Comparison of ENCODE assay signal across 23 cellular contexts in the genomic region with DNA sequence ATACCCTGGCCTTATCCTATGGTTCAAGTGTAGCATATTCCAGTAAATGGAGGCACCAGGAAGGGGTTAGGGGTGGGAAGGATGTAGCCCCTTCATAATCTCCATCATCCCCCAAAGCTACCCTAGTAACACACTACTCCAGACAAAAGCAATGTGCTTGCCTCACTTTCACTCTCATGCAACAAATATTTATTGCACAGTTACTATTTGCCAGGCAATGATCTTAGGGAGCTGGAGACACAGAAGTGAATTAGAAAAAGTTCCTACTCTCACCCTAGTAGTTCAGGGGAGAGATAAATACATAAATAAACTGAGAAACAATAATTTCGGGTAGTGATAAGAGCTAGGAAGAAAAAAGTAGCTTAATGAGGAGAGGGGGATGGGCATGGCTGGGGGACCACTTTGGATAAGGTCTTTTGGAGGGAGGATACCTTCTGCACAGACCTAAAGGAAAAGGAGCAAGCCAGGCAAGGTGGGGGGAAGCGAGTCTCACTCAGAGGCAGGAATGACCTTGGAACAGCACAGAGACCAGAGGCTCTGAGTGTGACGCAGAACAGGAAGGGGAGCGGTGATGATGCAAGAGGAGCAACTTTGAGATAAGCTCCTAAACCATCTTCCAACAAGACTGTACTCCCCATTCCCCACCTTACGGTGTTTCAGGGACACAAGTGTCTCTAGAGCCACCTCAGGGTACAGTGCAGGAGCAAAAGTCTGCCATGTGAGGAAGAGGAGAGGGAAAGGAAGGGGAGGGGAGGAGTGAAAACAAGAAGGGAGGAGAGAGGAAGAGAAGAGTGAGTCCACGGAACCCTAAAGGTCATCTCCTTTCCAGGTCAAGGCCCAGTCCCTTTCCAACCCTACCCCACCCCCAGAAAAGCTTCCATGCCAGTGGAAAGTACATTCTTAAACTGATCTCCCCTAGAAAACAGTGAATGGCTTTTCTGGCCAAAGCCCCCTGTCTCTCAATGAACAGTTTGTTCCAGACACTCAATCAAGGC. TPM values are rescaled to one million over a fixed set of nuclear protein-coding genes. Genes with fewer than 3 reads are reported as not detected.
DNase-seq lines count a peak whose midpoint lies in the region; ATAC-seq, FAIRE-seq and TF ChIP-seq lines count a peak whose summit lies in the region.
"Had no signal": no experiment of that assay in that cellular context is flagged by ENCODE, and none has a peak within 500 bp of the region (broad histone marks: within the 10 kb centered on the region; RNA-seq: fewer than 3 reads in every experiment).

No MANE protein-coding gene starts in this region.

- H3K4me3 Mint-ChIP-seq in activated naive CD4-positive, alpha-beta T cell treated with anti-CD3 and anti-CD28 coated beads, Interleukin-2, amount 50 U/mL, for 24 hours = no peak overlapping the region
- no peak overlapping the region for H3K4me3 Mint-ChIP-seq in activated naive CD4-positive, alpha-beta T cell treated with anti-CD3 and anti-CD28 coated beads, Interleukin-2, amount 10 ng/mL, durations not matched to agents 7 days and 5 days
- H3K4me3 Mint-ChIP-seq in brain = peak overlapping the region in 3 of 5 experiments; percentile 62 to 74 (median 63)
- H3K4me3 Mint-ChIP-seq: activated CD4-positive, alpha-beta memory T cell treated with anti-CD3 and anti-CD28 coated beads for 36 hours; CD8-positive, alpha-beta memory T cell had no signal

- no peak for TF ChIP-seq POLR2A in GM12891 (IDR thresholded peaks at IDR 0.05; ENCODE audit: low read depth, low read length)

- H3K4me1 Mint-ChIP-seq in activated naive CD4-positive, alpha-beta T cell treated with anti-CD3 and anti-CD28 coated beads, Interleukin-2, amount 50 U/mL, for 24 hours = peaks cover 74% of the 10 kb centered on the region
- H3K4me1 Mint-ChIP-seq in activated naive CD4-positive, alpha-beta T cell treated with anti-CD3 and anti-CD28 coated beads, Interleukin-2, amount 10 ng/mL, durations not matched to agents 7 days and 5 days = peaks cover 4% of the 10 kb centered on the region
- H3K4me1 Mint-ChIP-seq in brain = peaks cover 65% of the 10 kb centered on the region

- TF ChIP-seq CTCF in brain (conservative IDR thresholded peaks at IDR 0.05) (no peak), tibial artery (IDR thresholded peaks at IDR 0.05) (no peak)

- peaks cover 2% of the 10 kb centered on the region for H3K36me3 Mint-ChIP-seq in activated naive CD4-positive, alpha-beta T cell treated with anti-CD3 and anti-CD28 coated beads, Interleukin-2, amount 50 U/mL, for 24 hours
- H3K36me3 Mint-ChIP-seq in activated naive CD4-positive, alpha-beta T cell treated with anti-CD3 and anti-CD28 coated beads, Interleukin-2, amount 10 ng/mL, durations not matched to agents 7 days and 5 days = no peaks in the 10 kb centered on the region
- H3K36me3 Mint-ChIP-seq in brain = peaks cover 5% of the 10 kb centered on the region

- H3K27me3 ChIP-seq in iPS-20b (ENCODE audit: insufficient read depth, low read length) (peaks cover 35% of the 10 kb centered on the region), tibial artery (no peaks in the 10 kb centered on the region)
- H3K27me3 ChIP-seq: body of pancreas had no signal

- peak overlapping the region; percentile 32 for H3K27ac Mint-ChIP-seq in activated naive CD4-positive, alpha-beta T cell treated with anti-CD3 and anti-CD28 coated beads, Interleukin-2, amount 50 U/mL, for 24 hours
- no peak overlapping the region for H3K27ac Mint-ChIP-seq in activated naive CD4-positive, alpha-beta T cell treated with anti-CD3 and anti-CD28 coated beads, Interleukin-2, amount 10 ng/mL, durations not matched to agents 7 days and 5 days
- peak overlapping the region; percentile 48 to 96 (median 89) for H3K27ac Mint-ChIP-seq in brain
- H3K27ac Mint-ChIP-seq: activated CD4-positive, alpha-beta memory T cell treated with anti-CD3 and anti-CD28 coated beads for 36 hours; activated T-helper 2 cell treated with anti-CD3 and anti-CD28 coated beads, Interferon-gamma antibody, Interleukin-2, Interleukin-4, amounts not matched to agents 10 μg/mL and 5 μg/mL and 100 μg/mL, durations not matched to agents 14 hours and 24 hours and 36 hours had no signal

- no peak overlapping the region for H3K9ac ChIP-seq in iPS-20b (ENCODE audit: low read depth, low read length)
- H3K9ac ChIP-seq: parathyroid adenoma had no signal

- H3K4me1 ChIP-seq in iPS-20b (ENCODE audit: insufficient read depth, low read length) (peaks cover 23% of the 10 kb centered on the region), tibial artery (peaks cover 0 to 57% (median 16%) of the 10 kb centered on the region in 4 donors)
- H3K4me1 ChIP-seq: body of pancreas, parathyroid adenoma had no signal

- H3K9me3 Mint-ChIP-seq in activated naive CD4-positive, alpha-beta T cell treated with anti-CD3 and anti-CD28 coated beads, Interleukin-2, amount 50 U/mL, for 24 hours = no peaks in the 10 kb centered on the region
- no peaks in the 10 kb centered on the region for H3K9me3 Mint-ChIP-seq in activated naive CD4-positive, alpha-beta T cell treated with anti-CD3 and anti-CD28 coated beads, Interleukin-2, amount 10 ng/mL, durations not matched to agents 7 days and 5 days
- H3K9me3 Mint-ChIP-seq in brain = no peaks in the 10 kb centered on the region
- H3K9me3 Mint-ChIP-seq: activated CD4-positive, alpha-beta memory T cell treated with anti-CD3 and anti-CD28 coated beads for 36 hours; activated T-helper 2 cell treated with anti-CD3 and anti-CD28 coated beads, Interferon-gamma antibody, Interleukin-2, Interleukin-4, amounts not matched to agents 10 μg/mL and 5 μg/mL and 100 μg/mL, durations not matched to agents 14 hours and 24 hours and 36 hours; CD8-positive, alpha-beta memory T cell had no signal

- no peak for DNase-seq in activated naive CD4-positive, alpha-beta T cell treated with anti-CD3 and anti-CD28 coated beads, Interleukin-2, amount 10 ng/mL, durations not matched to agents 7 days and 5 days
- DNase-seq in tibial artery = peak in 1 of 2 donors; percentile 48
- DNase-seq in GM12891 (ENCODE audit: insufficient read length, low spot score) = no peak
- no peak for DNase-seq in activated T-cell treated with anti-CD3 and anti-CD28 coated beads, Interleukin-2, amount 50 U/mL, for 48 hours
- DNase-seq: activated CD4-positive, alpha-beta memory T cell treated with anti-CD3 and anti-CD28 coated beads for 36 hours; body of pancreas; CD8-positive, alpha-beta memory T cell; effector CD4-positive, alpha-beta T cell; EL; kidney glomerular epithelial cell; NCI-H187 treated with DMSO at 0.1 percent for 48 hours; NCI-H524 treated with DMSO at 0.1 percent for 48 hours; OCI-M1; stimulated activated CD4-positive, alpha-beta T cell treated with anti-CD3 and anti-CD28 coated beads, Interleukin-12 subunit alpha, Interleukin-12 subunit beta, amount 100 ng/mL, for 4 hours had no signal

- ATAC-seq in HG03095 (IDR thresholded peaks at IDR 0.05; ENCODE audit: unreplicated experiment) = no peak
- ATAC-seq: body of pancreas had no signal

- H3K4me3 ChIP-seq in iPS-20b (ENCODE audit: low read length) = peak overlapping the region; percentile 20; the same call in 1 of the 2 replicates
- no peak overlapping the region for H3K4me3 ChIP-seq in tibial artery
- H3K4me3 ChIP-seq: body of pancreas, SK-N-MC had no signal

- H3K36me3 ChIP-seq in iPS-20b (ENCODE audit: insufficient read depth, low read depth, low read length) (no peaks in the 10 kb centered on the region), tibial artery (no peaks in the 10 kb centered on the region)

- H3K9me3 ChIP-seq in iPS-20b (ENCODE audit: insufficient read depth, low read depth, low read length) = no peaks in the 10 kb centered on the region
- H3K9me3 ChIP-seq in tibial artery = no peaks in the 10 kb centered on the region
- H3K9me3 ChIP-seq: body of pancreas had no signal

- intact Hi-C loops in tibial artery (cut with DNase I; ENCODE audit: low total_unique reads) = no loop called here

- FAIRE-seq in GM12891 (lab: Jason Lieb, UNC) = no peak
- FAIRE-seq: A204.1, TTC549 had no signal

- no peaks in the 10 kb centered on the region for H3K27me3 Mint-ChIP-seq in activated naive CD4-positive, alpha-beta T cell treated with anti-CD3 and anti-CD28 coated beads, Interleukin-2, amount 50 U/mL, for 24 hours
- H3K27me3 Mint-ChIP-seq in activated naive CD4-positive, alpha-beta T cell treated with anti-CD3 and anti-CD28 coated beads, Interleukin-2, amount 10 ng/mL, durations not matched to agents 7 days and 5 days = no peaks in the 10 kb centered on the region
- H3K27me3 Mint-ChIP-seq in brain = peaks cover 5% of the 10 kb centered on the region
- H3K27me3 Mint-ChIP-seq: activated CD4-positive, alpha-beta memory T cell treated with anti-CD3 and anti-CD28 coated beads for 36 hours; CD8-positive, alpha-beta memory T cell had no signal

- CTCF ChIA-PET in activated naive CD4-positive, alpha-beta T cell treated with anti-CD3 and anti-CD28 coated beads, Interleukin-2, amount 10 ng/mL, durations not matched to agents 7 days and 5 days (lab: Charles Lee) = interaction anchor here (1.2 kb wide), 1 partner anchor 30 kb away, joined by 3 read pairs; no protein-coding TSS in a partner anchor

- no peak overlapping the region for H3K27ac ChIP-seq in iPS-20b (ENCODE audit: low read length)
- H3K27ac ChIP-seq in tibial artery = peak overlapping the region; percentile 25 to 34
- H3K27ac ChIP-seq: body of pancreas, parathyroid adenoma, SK-N-MC had no signal

TF ChIP-seq in GM12891, 5 proteins besides CTCF, POLR2A, EP300 and RAD21:
- TF ChIP-seq TAF1 (IDR thresholded peaks at IDR 0.05; ENCODE audit: low read depth, low read length) (no peak), PAX5 (IDR thresholded peaks at IDR 0.05; ENCODE audit: insufficient read depth, low read length, severe bottlenecking) (no peak), POLR2AphosphoS5 (IDR thresholded peaks at IDR 0.05; ENCODE audit: low read depth, low read length) (no peak), POU2F2 (IDR thresholded peaks at IDR 0.05; ENCODE audit: low read depth, low read length) (no peak), SPI1 (IDR thresholded peaks at IDR 0.05; ENCODE audit: low read depth, low read length) (no peak)

RNA-seq across cellular contexts. Expression of a gene that starts 54.3 kb away (rescaled TPM):
- polyA plus RNA-seq in brain (ENCODE audit: insufficient read depth, low read depth, low replicate concordance) = 11.3 TPM
- 0.19 TPM for polyA plus RNA-seq in GM12891 (2012; ENCODE audit: low read depth, missing spikeins)

Comparison
In these comparisons a context has a peak if more than half of its experiments do, and no peak if none do; other contexts are left out.
1. H3K4me3 Mint-ChIP-seq: peak in brain (3 of 5); none in activated naive CD4-positive, alpha-beta T cell treated with anti-CD3 and anti-CD28 coated beads, Interleukin-2, amount 50 U/mL, for 24 hours (single experiment) and activated naive CD4-positive, alpha-beta T cell treated with anti-CD3 and anti-CD28 coated beads, Interleukin-2, amount 10 ng/mL, durations not matched to agents 7 days and 5 days (single experiment).